10 cellular contexts compared by ENCODE assay signal in genomic region chr19:18657590-18658365, GRCh38. TPM values are rescaled to one million over a fixed set of nuclear protein-coding genes. Genes with fewer than 3 reads are reported as not detected.
DNase-seq lines count a peak whose midpoint lies in the region; ATAC-seq, FAIRE-seq and TF ChIP-seq lines count a peak whose summit lies in the region.
"Had no signal": no experiment of that assay in that cellular context is flagged by ENCODE, and none has a peak within 500 bp of the region (broad histone marks: within the 10 kb centered on the region; RNA-seq: fewer than 3 reads in every experiment).

No MANE protein-coding gene starts in this region.

- TF ChIP-seq POLR2A in GM12892 (IDR thresholded peaks at IDR 0.05; ENCODE audit: low read depth, low read length) (no peak), heart left ventricle (IDR thresholded peaks at IDR 0.05) (no peak)

- no peak overlapping the region for H3K4me2 ChIP-seq in skeletal muscle satellite cell (ENCODE audit: low read length)

- H3K36me3 ChIP-seq in heart left ventricle, result no peaks in the 10 kb centered on the region
- H3K36me3 ChIP-seq in skeletal muscle satellite cell (ENCODE audit: insufficient read depth, low read length), result no peaks in the 10 kb centered on the region
- H3K36me3 ChIP-seq: suprapubic skin had no signal

- ATAC-seq in T-helper 17 cell (peak; percentile 16), heart left ventricle (peak; percentile 20 to 79 (median 49)), HG02588 (IDR thresholded peaks at IDR 0.05; ENCODE audit: unreplicated experiment) (no peak)

- H3K4me3 Mint-ChIP-seq in T-helper 17 cell, result no peak overlapping the region

- no peak for DNase-seq in GM12892 (ENCODE audit: insufficient read length)
- no peak for DNase-seq in T-helper 17 cell
- DNase-seq in heart left ventricle, result peak; percentile 78 to 85 (median 83)
- no peak for DNase-seq in stimulated activated naive CD4-positive, alpha-beta T cell treated with Interleukin-2 at 50 U/mL for 16 hours (lab: John Stamatoyannopoulos, UW)
- no peak for DNase-seq in NOMO-1 treated with DMSO at 0.1 percent for 48 hours (lab: John Stamatoyannopoulos, UW; ENCODE audit: unreplicated experiment)
- DNase-seq in activated effector memory CD4-positive, alpha-beta T cell treated with anti-CD3 and anti-CD28 coated beads, Interleukin-2, amount 50 U/mL, for 16 hours, result no peak
- DNase-seq: activated T-cell treated with anti-CD3 and anti-CD28 coated beads, Interleukin-2, amount 50 U/mL, for 48 hours had no signal

- H3K27ac ChIP-seq in heart left ventricle, result peak overlapping the region in 9 of 12 donors; percentile 67 to 95 (median 82)

- WGBS in heart left ventricle, 4 donors, result 31 to 55% (median 36%) methylated on average over 19 to 20 of the region's 20 CpGs

- H3K4me1 ChIP-seq in heart left ventricle, result peaks cover 0 to 49% (median 35%) of the 10 kb centered on the region in 12 donors
- H3K4me1 ChIP-seq in skeletal muscle satellite cell (ENCODE audit: control insufficient read depth, insufficient read depth, low read length), result peaks cover 58% of the 10 kb centered on the region

- H3K9me3 ChIP-seq in T-helper 17 cell (ENCODE audit: control insufficient read depth, low read length, poor library complexity, severe bottlenecking) (no peaks in the 10 kb centered on the region), heart left ventricle (no peaks in the 10 kb centered on the region), skeletal muscle satellite cell (replicated peaks; ENCODE audit: low read length) (no peaks in the 10 kb centered on the region)
- H3K9me3 ChIP-seq: suprapubic skin had no signal

- H3K27me3 ChIP-seq in heart left ventricle (no peaks in the 10 kb centered on the region), skeletal muscle satellite cell (ENCODE audit: control insufficient read depth, insufficient read depth, low read length) (no peaks in the 10 kb centered on the region)
- H3K27me3 ChIP-seq: suprapubic skin had no signal

- H3K36me3 Mint-ChIP-seq in T-helper 17 cell (ENCODE audit: low read depth), result peaks cover 7% of the 10 kb centered on the region

- no peak overlapping the region for H3K4me3 ChIP-seq in heart left ventricle
- H3K4me3 ChIP-seq in skeletal muscle satellite cell (ENCODE audit: low read length), result no peak overlapping the region
- H3K4me3 ChIP-seq: suprapubic skin had no signal

- peak; percentile 64 for FAIRE-seq in GM12892 (lab: Jason Lieb, UNC)

- intact Hi-C loops in heart left ventricle (cut with DNase I), result loop anchor here in 1 of 10 donors (10.0 kb wide), 1 partner anchor 63 kb away; no protein-coding TSS in a partner anchor

- peak overlapping the region; percentile 83 for H3K27ac Mint-ChIP-seq in T-helper 17 cell

- H3K4me1 Mint-ChIP-seq in T-helper 17 cell, result peaks cover 30% of the 10 kb centered on the region

- peak overlapping the region; percentile 78 for H3K9ac ChIP-seq in skeletal muscle satellite cell (ENCODE audit: low read depth, low read length)

- no peaks in the 10 kb centered on the region for H3K27me3 Mint-ChIP-seq in T-helper 17 cell

- TF ChIP-seq CTCF in heart left ventricle (IDR thresholded peaks at IDR 0.05), result no peak

RNA-seq across cellular contexts. Expression of gene KLHL26, which starts 20.9 kb away (rescaled TPM):
- polyA plus RNA-seq in GM12892 (2012; ENCODE audit: missing spikeins), result 1.5 TPM
- total RNA-seq in T-helper 17 cell (10 to 100 TPM; 13.0 to 17.9 TPM), heart left ventricle (10 to 100 TPM in 1 of 9 donors, 1 to 10 TPM in 8; 4.6 to 11.4 (median 6.8) TPM)
- 1 to 10 TPM; 2.8 to 4.9 TPM for polyA plus RNA-seq in heart left ventricle
- total RNA-seq in skeletal muscle satellite cell (2012; rRNA removed), result 3.3 and 3.5 TPM in 2 replicates

RNA-seq across cellular contexts. Expression of gene CRTC1, which starts 25.7 kb away (rescaled TPM):
- 0.66 TPM for polyA plus RNA-seq in GM12892 (2012; ENCODE audit: missing spikeins)
- 10 to 100 TPM; 14.4 to 15.3 TPM for total RNA-seq in T-helper 17 cell
- 10 to 100 TPM in 2 of 9 donors, 1 to 10 TPM in 7; 3.8 to 10.2 (median 8.2) TPM for total RNA-seq in heart left ventricle
- polyA plus RNA-seq in heart left ventricle, result 1 to 10 TPM; 4.4 to 6.4 TPM
- 2.2 and 2.3 TPM in 2 replicates for total RNA-seq in skeletal muscle satellite cell (2012; rRNA removed)

RNA-seq across cellular contexts. Expression of gene TMEM59L, which starts 45.1 kb away (rescaled TPM):
- not detected for polyA plus RNA-seq in GM12892 (2012; ENCODE audit: missing spikeins)
- total RNA-seq in T-helper 17 cell, result under 1 TPM in 1 of 2 donors, not detected in 1; 0.29 TPM
- total RNA-seq in heart left ventricle, result 1 to 10 TPM in 5 of 9 donors, under 1 TPM in 4; 0.50 to 4.6 (median 1.1) TPM
- polyA plus RNA-seq in heart left ventricle, result 1 to 10 TPM; 1.5 to 5.1 TPM
- 0.87 and 1.0 TPM in 2 replicates for total RNA-seq in skeletal muscle satellite cell (2012; rRNA removed)

RNA-seq across cellular contexts. Expression of gene CRLF1, which starts 51.2 kb away (rescaled TPM):
- 5.7 TPM for polyA plus RNA-seq in GM12892 (2012; ENCODE audit: missing spikeins)
- total RNA-seq in T-helper 17 cell, result not detected
- 10 to 100 TPM in 4 of 9 donors, 1 to 10 TPM in 5; 2.8 to 60.5 (median 9.9) TPM for total RNA-seq in heart left ventricle
- polyA plus RNA-seq in heart left ventricle, result 10 to 100 TPM; 50.2 to 64.0 TPM
- total RNA-seq in skeletal muscle satellite cell (2012; rRNA removed), result 21.6 and 36.8 TPM in 2 replicates

Comparison
In these comparisons a context has a peak if more than half of its experiments do, and no peak if none do; other contexts are left out.
1. DNase-seq: peak in heart left ventricle (5 of 5); none in GM12892 (single experiment), T-helper 17 cell (0 of 3), stimulated activated naive CD4-positive, alpha-beta T cell treated with Interleukin-2 at 50 U/mL for 16 hours (single experiment), NOMO-1 treated with DMSO at 0.1 percent for 48 hours (single experiment) and activated effector memory CD4-positive, alpha-beta T cell treated with anti-CD3 and anti-CD28 coated beads, Interleukin-2, amount 50 U/mL, for 16 hours (single experiment).